In the genomic region with DNA sequence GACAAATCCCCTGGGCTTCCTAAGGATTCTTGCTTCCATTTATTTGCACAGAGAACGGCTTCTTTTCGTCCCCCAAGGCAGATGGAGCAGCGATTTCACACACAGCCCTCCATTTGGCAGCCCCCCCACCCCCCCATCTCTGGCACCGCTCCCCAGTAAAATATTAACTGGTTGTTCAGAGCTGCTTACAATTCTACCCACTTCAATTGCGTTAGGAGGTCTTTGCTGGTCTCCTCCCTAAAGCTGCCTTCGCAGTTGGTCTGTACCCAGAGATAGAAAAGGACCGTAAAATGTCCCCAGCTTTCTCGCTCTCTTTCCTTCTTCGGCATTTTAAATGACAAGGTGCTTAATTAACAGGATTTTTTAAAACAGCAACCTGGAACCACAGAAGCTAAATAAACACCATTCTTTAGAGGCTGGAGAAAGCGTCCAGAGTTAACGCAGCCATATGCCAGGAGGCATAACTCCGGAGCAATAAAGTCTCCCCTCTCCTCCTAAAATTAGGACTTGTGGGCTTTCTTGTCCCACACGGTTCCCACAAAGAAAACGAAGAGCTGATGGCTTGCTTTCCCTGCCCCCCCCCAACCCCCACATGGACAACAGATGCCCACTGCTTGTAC, we compare ENCODE assay signal across 8 cellular contexts. TPM values are rescaled to one million over a fixed set of nuclear protein-coding genes. Genes with fewer than 3 reads are reported as not detected.
DNase-seq lines count a peak whose midpoint lies in the region; ATAC-seq and TF ChIP-seq lines count a peak whose summit lies in the region.

No MANE protein-coding gene starts in this region.

- peak overlapping the region in 1 of 2 donors; percentile 39 for H3K4me3 ChIP-seq in CD4-positive, alpha-beta memory T cell (ENCODE audit: low read length in 2 of 2)
- H3K4me3 ChIP-seq in NT2/D1 (ENCODE audit: insufficient read length, low read depth) (peak overlapping the region; percentile 13), endodermal cell (ENCODE audit: low read length) (no peak overlapping the region), neuron (ENCODE audit: low read length) (peak overlapping the region; percentile 83)

- no peaks in the 10 kb centered on the region for H3K27me3 ChIP-seq in CD4-positive, alpha-beta memory T cell (ENCODE audit: insufficient read depth, low read length)
- no peaks in the 10 kb centered on the region for H3K27me3 ChIP-seq in NT2/D1 (ENCODE audit: insufficient read depth, insufficient read length)
- no peaks in the 10 kb centered on the region for H3K27me3 ChIP-seq in endodermal cell (ENCODE audit: control insufficient read depth, insufficient read depth, low read length, poor library complexity, severe bottlenecking)
- no peaks in the 10 kb centered on the region for H3K27me3 ChIP-seq in neuron (ENCODE audit: insufficient read depth, low read length)

- POLR2A ChIA-PET in CD4-positive, alpha-beta memory T cell (lab: Charles Lee; ENCODE audit: partially characterized antibody): interaction anchor here (1.0 to 2.6 kb wide), 4 partner anchors 11 to 149 kb away, joined by 3 to 27 read pairs (median 9); a partner anchor contains a TSS

- no peak for DNase-seq in CD4-positive, alpha-beta memory T cell
- DNase-seq in NT2/D1 (ENCODE audit: low read depth, low spot score) (no peak), endodermal cell (no peak), D341Med (ENCODE audit: low spot score) (no peak), DMS 273 treated with DMSO at 0.1 percent for 48 hours (lab: John Stamatoyannopoulos, UW) (no peak)
- DNase-seq in stimulated activated CD4-positive, alpha-beta T cell treated with anti-CD3 and anti-CD28 coated beads, Interleukin-2, amount 100 ng/mL, for 48 hours: no peak

- no peaks in the 10 kb centered on the region for H3K27me3 Mint-ChIP-seq in CD4-positive, alpha-beta memory T cell
- no peaks in the 10 kb centered on the region for H3K27me3 Mint-ChIP-seq in endodermal cell (ENCODE audit: insufficient read depth)

- no peaks in the 10 kb centered on the region for H3K9me3 ChIP-seq in CD4-positive, alpha-beta memory T cell (ENCODE audit: control insufficient read depth in 1 of 2, low read length in 2 of 2)
- H3K9me3 ChIP-seq in NT2/D1 (ENCODE audit: insufficient read depth, low read length) (no peaks in the 10 kb centered on the region), endodermal cell (ENCODE audit: control insufficient read depth, low read length) (no peaks in the 10 kb centered on the region), neuron (ENCODE audit: low read length) (no peaks in the 10 kb centered on the region)

- peak overlapping the region in 7 of 8 donors; percentile 93 to 98 (median 96) for H3K4me3 Mint-ChIP-seq in CD4-positive, alpha-beta memory T cell
- peak overlapping the region; percentile 29 for H3K4me3 Mint-ChIP-seq in endodermal cell

- H3K27ac ChIP-seq in CD4-positive, alpha-beta memory T cell (ENCODE audit: low read depth, low read length): peak overlapping the region; percentile 76
- peak overlapping the region; percentile 99 for H3K27ac ChIP-seq in endodermal cell (ENCODE audit: low read depth, low read length)

- CTCF ChIA-PET in CD4-positive, alpha-beta memory T cell (lab: Charles Lee; ENCODE audit: partially characterized antibody): interaction anchor here (0.8 to 10.6 kb wide), 3 partner anchors 9 to 26 kb away, joined by 3 to 125 read pairs (median 3); no protein-coding TSS in a partner anchor

- peaks cover 0 to 18% of the 10 kb centered on the region in 2 donors for H3K36me3 Mint-ChIP-seq in CD4-positive, alpha-beta memory T cell
- no peaks in the 10 kb centered on the region for H3K36me3 Mint-ChIP-seq in endodermal cell (ENCODE audit: low read depth)

- ATAC-seq in GM21723 (IDR thresholded peaks at IDR 0.05; ENCODE audit: unreplicated experiment): no peak

- H2AFZ ChIP-seq in neuron (ENCODE audit: low read depth, low read length): no peak overlapping the region

- peak overlapping the region; percentile 92 to 100 (median 99) for H3K27ac Mint-ChIP-seq in CD4-positive, alpha-beta memory T cell
- H3K27ac Mint-ChIP-seq in endodermal cell: no peak overlapping the region

- TF ChIP-seq CTCF in endodermal cell (conservative IDR thresholded peaks at IDR 0.05): no peak

- H3K9ac ChIP-seq in NT2/D1 (ENCODE audit: insufficient read length, low read depth) (peak overlapping the region; percentile 86), endodermal cell (ENCODE audit: extremely low read depth, low read length, poor library complexity, severe bottlenecking) (peak overlapping the region; percentile 84)

- H3K4me1 ChIP-seq in CD4-positive, alpha-beta memory T cell (ENCODE audit: insufficient read depth, low read length): peaks cover 62% of the 10 kb centered on the region
- H3K4me1 ChIP-seq in NT2/D1 (ENCODE audit: insufficient read depth, insufficient read length) (peaks cover 21% of the 10 kb centered on the region), endodermal cell (ENCODE audit: control insufficient read depth, insufficient read depth, low read length) (peaks cover 43% of the 10 kb centered on the region), neuron (ENCODE audit: insufficient read depth, low read length) (peaks cover 61% of the 10 kb centered on the region)

- intact Hi-C loops in CD4-positive, alpha-beta memory T cell (cut with micrococcal nuclease): loop anchor here (5.0 kb wide), 2 partner anchors 41 to 144 kb away; a partner anchor contains a TSS

- H3K36me3 ChIP-seq in CD4-positive, alpha-beta memory T cell (ENCODE audit: insufficient read depth, low read length): no peaks in the 10 kb centered on the region
- peaks cover 8% of the 10 kb centered on the region for H3K36me3 ChIP-seq in NT2/D1 (ENCODE audit: insufficient read depth, insufficient read length, low read length)
- no peaks in the 10 kb centered on the region for H3K36me3 ChIP-seq in endodermal cell (ENCODE audit: control insufficient read depth, insufficient read depth, low read length)
- H3K36me3 ChIP-seq in neuron (ENCODE audit: insufficient read depth, low read length): no peaks in the 10 kb centered on the region

- H3K9me3 Mint-ChIP-seq in CD4-positive, alpha-beta memory T cell: peaks cover 0 to 2% (median 0%) of the 10 kb centered on the region in 8 donors
- H3K9me3 Mint-ChIP-seq in endodermal cell: no peaks in the 10 kb centered on the region

- peaks cover 21 to 48% (median 34%) of the 10 kb centered on the region in 4 donors for H3K4me1 Mint-ChIP-seq in CD4-positive, alpha-beta memory T cell
- peaks cover 60% of the 10 kb centered on the region for H3K4me1 Mint-ChIP-seq in endodermal cell

- WGBS in endodermal cell (ENCODE audit: insufficient coverage in 1 of 2, insufficient read length in 1 of 2), 2 experiments: 69 to 83% methylated on average over 8 to 13 of the region's 14 CpGs

RNA-seq across cellular contexts. Expression of a gene that starts 1.7 kb away (rescaled TPM):
- 10 to 100 TPM; 47.7 to 48.5 TPM for total RNA-seq in CD4-positive, alpha-beta memory T cell
- 10 to 100 TPM in 1 of 2 donors, 1 to 10 TPM in 1; 3.5 to 20.1 TPM for polyA plus RNA-seq in CD4-positive, alpha-beta memory T cell
- total RNA-seq in endodermal cell: 10 to 100 TPM; 85.0 to 99.9 TPM
- polyA plus RNA-seq in endodermal cell (2013, experiment 1 of 2): 47.1 TPM
- 46.3 TPM for polyA plus RNA-seq in endodermal cell (2013, experiment 2 of 2)
